Comparison of ENCODE assay signal across 9 cellular contexts in the genomic region with DNA sequence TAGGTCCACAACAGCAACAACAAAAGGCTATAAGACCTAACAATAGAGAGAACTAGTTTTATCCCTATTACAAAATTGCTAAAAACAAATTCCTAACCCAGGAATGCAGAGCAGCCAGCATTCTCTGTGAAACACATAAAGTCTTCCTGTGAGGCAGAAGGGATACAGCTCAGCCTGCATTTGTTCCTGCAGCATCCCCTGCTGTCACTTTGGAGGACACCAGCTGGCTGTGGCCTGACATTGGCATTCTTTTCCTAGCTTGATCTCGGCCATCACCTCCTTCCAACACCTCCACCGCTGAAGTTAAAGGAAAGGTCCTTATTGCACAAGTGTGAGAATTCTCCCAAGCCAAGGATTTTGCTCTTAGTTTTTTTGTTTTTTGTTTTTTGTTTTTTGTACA.
A peak's percentile ranks its signal among the peaks of the same experiment; 100 is the strongest.
DNase-seq lines count a peak whose midpoint lies in the region; ATAC-seq and TF ChIP-seq lines count a peak whose summit lies in the region.
"Had no signal": no experiment of that assay in that cellular context is flagged by ENCODE, and none has a peak within 500 bp of the region (broad histone marks: within the 10 kb centered on the region; RNA-seq: fewer than 3 reads in every experiment).

No MANE protein-coding gene starts in this region.

- H3K9me3 ChIP-seq in cardiac muscle cell (ENCODE audit: low read depth) (no peaks in the 10 kb centered on the region), ascending aorta (no peaks in the 10 kb centered on the region), iPS DF 6.9 (ENCODE audit: control insufficient read depth, insufficient read depth, low read length) (no peaks in the 10 kb centered on the region)

- ATAC-seq in left ventricle myocardium superior = no peak
- no peak for ATAC-seq in HG03439 (IDR thresholded peaks at IDR 0.05; ENCODE audit: unreplicated experiment)

- peaks cover 44% of the 10 kb centered on the region for H3K4me1 Mint-ChIP-seq in type B pancreatic cell (ENCODE audit: unreplicated experiment)
- no peaks in the 10 kb centered on the region for H3K4me1 Mint-ChIP-seq in activated T-cell treated with anti-CD3 and anti-CD28 coated beads, Interleukin-2, amount 50 U/mL, for 24 hours (ENCODE audit: low read depth)

- peaks cover 10% of the 10 kb centered on the region for H3K4me1 ChIP-seq in cardiac muscle cell (ENCODE audit: low read depth)
- H3K4me1 ChIP-seq in ascending aorta = peaks cover 5 to 9% of the 10 kb centered on the region in 2 donors
- peaks cover 3% of the 10 kb centered on the region; the same call in 1 of the 2 replicates for H3K4me1 ChIP-seq in iPS DF 6.9 (ENCODE audit: control insufficient read depth, insufficient read depth, low read length)

- H3K27me3 Mint-ChIP-seq in type B pancreatic cell = peaks cover 6% of the 10 kb centered on the region
- peaks cover 2% of the 10 kb centered on the region for H3K27me3 Mint-ChIP-seq in activated T-cell treated with anti-CD3 and anti-CD28 coated beads, Interleukin-2, amount 50 U/mL, for 24 hours

- no peak overlapping the region for H3K4me3 ChIP-seq in cardiac muscle cell
- H3K4me3 ChIP-seq in ascending aorta = no peak overlapping the region
- H3K4me3 ChIP-seq in iPS DF 6.9 (ENCODE audit: low read length) = no peak overlapping the region

- peak; percentile 18 for TF ChIP-seq CTCF in cardiac muscle cell (IDR thresholded peaks at IDR 0.05; ENCODE audit: low read depth, low read length)
- peak in 2 of 3 experiments; percentile 8 to 20 for TF ChIP-seq CTCF in ascending aorta (IDR thresholded peaks at IDR 0.05)
- TF ChIP-seq CTCF in type B pancreatic cell (conservative IDR thresholded peaks at IDR 0.05) = peak; percentile 61

- intact Hi-C loops in left ventricle myocardium superior (cut with micrococcal nuclease) = no loop called here
- intact Hi-C loops in ascending aorta (cut with DNase I) = no loop called here

- no peaks in the 10 kb centered on the region for H3K36me3 Mint-ChIP-seq in type B pancreatic cell
- no peaks in the 10 kb centered on the region for H3K36me3 Mint-ChIP-seq in activated T-cell treated with anti-CD3 and anti-CD28 coated beads, Interleukin-2, amount 50 U/mL, for 24 hours (ENCODE audit: low read depth)

- H3K27ac Mint-ChIP-seq in type B pancreatic cell = no peak overlapping the region
- H3K27ac Mint-ChIP-seq in activated T-cell treated with anti-CD3 and anti-CD28 coated beads, Interleukin-2, amount 50 U/mL, for 24 hours = no peak overlapping the region

- H3K9me3 Mint-ChIP-seq in type B pancreatic cell = no peaks in the 10 kb centered on the region
- no peaks in the 10 kb centered on the region for H3K9me3 Mint-ChIP-seq in activated T-cell treated with anti-CD3 and anti-CD28 coated beads, Interleukin-2, amount 50 U/mL, for 24 hours

- DNase-seq in cardiac muscle cell (ENCODE audit: low read depth in 1 of 2, low spot score in 1 of 2) = peak; percentile 21 to 52
- no peak for DNase-seq in left ventricle myocardium superior
- no peak for DNase-seq in ascending aorta (ENCODE audit: low spot score in 2 of 2)
- DNase-seq in iPS DF 6.9 (ENCODE audit: low read depth, low spot score) = peak; percentile 58
- no peak for DNase-seq in type B pancreatic cell (ENCODE audit: extremely low spot score, unreplicated experiment)
- no peak for DNase-seq in activated T-cell treated with anti-CD3 and anti-CD28 coated beads, Interleukin-2, amount 50 U/mL, for 24 hours
- no peak for DNase-seq in stimulated activated naive CD4-positive, alpha-beta T cell treated with Interleukin-2 at 50 U/mL for 16 hours (lab: John Stamatoyannopoulos, UW)
- DNase-seq: NCI-H1436 treated with DMSO at 0.1 percent for 48 hours had no signal

- H3K36me3 ChIP-seq in cardiac muscle cell (no peaks in the 10 kb centered on the region), ascending aorta (no peaks in the 10 kb centered on the region), iPS DF 6.9 (ENCODE audit: control insufficient read depth, insufficient read depth, low read length) (no peaks in the 10 kb centered on the region)

- H3K4me3 Mint-ChIP-seq in type B pancreatic cell = no peak overlapping the region
- no peak overlapping the region for H3K4me3 Mint-ChIP-seq in activated T-cell treated with anti-CD3 and anti-CD28 coated beads, Interleukin-2, amount 50 U/mL, for 24 hours

- WGBS in iPS DF 6.9 (ENCODE audit: insufficient coverage, insufficient read length) = no CpG with 5 or more reads among the region's 2 CpGs

- H3K27me3 ChIP-seq in cardiac muscle cell (no peaks in the 10 kb centered on the region), ascending aorta (no peaks in the 10 kb centered on the region), iPS DF 6.9 (ENCODE audit: control insufficient read depth, insufficient read depth, low read length) (no peaks in the 10 kb centered on the region)

- H3K27ac ChIP-seq in cardiac muscle cell = no peak overlapping the region
- H3K27ac ChIP-seq in ascending aorta = no peak overlapping the region
- H3K27ac ChIP-seq in iPS DF 6.9 (ENCODE audit: low read length) = no peak overlapping the region

Comparison
In these comparisons a context has a peak if more than half of its experiments do, and no peak if none do; other contexts are left out.
1. DNase-seq: peak in cardiac muscle cell (2 of 2) and iPS DF 6.9 (single experiment); none in left ventricle myocardium superior (single experiment), ascending aorta (0 of 2), type B pancreatic cell (single experiment), activated T-cell treated with anti-CD3 and anti-CD28 coated beads, Interleukin-2, amount 50 U/mL, for 24 hours (single experiment) and stimulated activated naive CD4-positive, alpha-beta T cell treated with Interleukin-2 at 50 U/mL for 16 hours (single experiment).
2. Peak in every context shown above with its lines, with median percentiles within 50 percentile points of each other: CTCF ChIP-seq.